10 cellular contexts compared by ENCODE assay signal in the genomic region with DNA sequence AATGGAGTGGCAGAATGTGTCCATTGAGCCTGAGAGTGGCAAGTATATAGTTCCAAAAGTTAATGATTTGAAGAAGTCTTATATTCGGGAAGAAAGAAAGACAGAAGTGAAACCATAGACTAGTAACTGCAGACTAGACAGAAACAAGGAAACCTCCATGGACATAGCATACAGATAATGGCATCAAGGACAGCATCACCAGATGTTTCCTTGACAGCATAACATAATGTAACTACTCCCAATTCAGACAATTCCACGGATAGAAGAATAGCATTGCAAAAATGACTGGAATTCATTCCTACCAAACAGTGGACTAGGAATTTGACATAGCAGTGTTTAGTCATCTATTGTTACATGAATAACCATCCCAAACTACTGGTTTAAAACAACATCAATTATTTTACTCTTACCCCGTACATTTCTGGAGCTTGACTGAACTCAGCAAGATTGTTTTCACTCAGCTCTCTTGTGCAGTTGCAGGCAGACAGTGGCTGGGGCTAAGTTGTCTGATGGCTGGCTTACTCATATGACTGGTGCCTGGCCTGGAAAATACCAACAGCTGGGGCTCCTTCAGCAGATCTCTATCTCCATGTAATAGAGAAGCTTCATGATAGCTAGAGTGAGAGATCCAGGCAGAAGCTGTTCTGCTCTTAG.
DNase-seq lines count a peak whose midpoint lies in the region; ATAC-seq and TF ChIP-seq lines count a peak whose summit lies in the region.
"Had no signal": no experiment of that assay in that cellular context is flagged by ENCODE, and none has a peak within 500 bp of the region (broad histone marks: within the 10 kb centered on the region; RNA-seq: fewer than 3 reads in every experiment).

No MANE protein-coding gene starts in this region.

- H3K27me3 Mint-ChIP-seq in stimulated activated naive CD8-positive, alpha-beta T cell treated with anti-CD3 and anti-CD28 coated beads, Interleukin-15, amount 100 ng/mL, for 72 hours, result no peaks in the 10 kb centered on the region
- no peaks in the 10 kb centered on the region for H3K27me3 Mint-ChIP-seq in endothelial cell (ENCODE audit: unreplicated experiment)
- no peaks in the 10 kb centered on the region for H3K27me3 Mint-ChIP-seq in T-helper 2 cell treated with Interferon-gamma antibody and Interleukin-4, amounts not matched to agents 5 μg/mL and 100 μg/mL, for 36 hours (ENCODE audit: low read depth)
- H3K27me3 Mint-ChIP-seq: activated naive CD8-positive, alpha-beta T cell treated with anti-CD3 and anti-CD28 coated beads, Interleukin-2, amount 10 ng/mL, durations not matched to agents 7 days and 5 days had no signal

- no peak for TF ChIP-seq CTCF in endothelial cell (IDR thresholded peaks at IDR 0.05; ENCODE audit: unreplicated experiment)

- peaks cover 0 to 5% of the 10 kb centered on the region in 2 donors for H3K9me3 Mint-ChIP-seq in stimulated activated naive CD8-positive, alpha-beta T cell treated with anti-CD3 and anti-CD28 coated beads, Interleukin-15, amount 100 ng/mL, for 72 hours
- no peaks in the 10 kb centered on the region for H3K9me3 Mint-ChIP-seq in endothelial cell (ENCODE audit: unreplicated experiment)
- peaks cover 4% of the 10 kb centered on the region for H3K9me3 Mint-ChIP-seq in T-helper 2 cell treated with Interferon-gamma antibody and Interleukin-4, amounts not matched to agents 5 μg/mL and 100 μg/mL, for 36 hours

- no peak overlapping the region for H3K4me3 Mint-ChIP-seq in stimulated activated naive CD8-positive, alpha-beta T cell treated with anti-CD3 and anti-CD28 coated beads, Interleukin-15, amount 100 ng/mL, for 72 hours
- H3K4me3 Mint-ChIP-seq in endothelial cell (ENCODE audit: unreplicated experiment), result no peak overlapping the region
- no peak overlapping the region for H3K4me3 Mint-ChIP-seq in T-helper 2 cell treated with Interferon-gamma antibody and Interleukin-4, amounts not matched to agents 5 μg/mL and 100 μg/mL, for 36 hours
- H3K4me3 Mint-ChIP-seq: activated naive CD8-positive, alpha-beta T cell treated with anti-CD3 and anti-CD28 coated beads, Interleukin-2, amount 10 ng/mL, durations not matched to agents 7 days and 5 days had no signal

- H3K27ac Mint-ChIP-seq in stimulated activated naive CD8-positive, alpha-beta T cell treated with anti-CD3 and anti-CD28 coated beads, Interleukin-15, amount 100 ng/mL, for 72 hours, result no peak overlapping the region
- H3K27ac Mint-ChIP-seq in endothelial cell (ENCODE audit: unreplicated experiment), result no peak overlapping the region
- no peak overlapping the region for H3K27ac Mint-ChIP-seq in T-helper 2 cell treated with Interferon-gamma antibody and Interleukin-4, amounts not matched to agents 5 μg/mL and 100 μg/mL, for 36 hours
- H3K27ac Mint-ChIP-seq: activated naive CD8-positive, alpha-beta T cell treated with anti-CD3 and anti-CD28 coated beads, Interleukin-2, amount 10 ng/mL, durations not matched to agents 7 days and 5 days had no signal

- ATAC-seq in GM21447 (IDR thresholded peaks at IDR 0.05; ENCODE audit: unreplicated experiment), result peak; percentile 81
- ATAC-seq in stimulated activated naive CD8-positive, alpha-beta T cell treated with anti-CD3 and anti-CD28 coated beads, Interleukin-15, amount 100 ng/mL, for 72 hours, result no peak

- DNase-seq in CD1c-positive myeloid dendritic cell (ENCODE audit: extremely low spot score) (peak; percentile 34), M059J (ENCODE audit: low read depth) (peak; percentile 72), fibroblast of the conjunctiva (ENCODE audit: low read depth) (peak; percentile 43), NCI-H128 (lab: John Stamatoyannopoulos, UW; ENCODE audit: unreplicated experiment) (no peak), endothelial cell (ENCODE audit: low spot score) (no peak)
- no peak for DNase-seq in stimulated activated naive CD8-positive, alpha-beta T cell treated with anti-CD3 and anti-CD28 coated beads, Interleukin-15, amount 100 ng/mL, for 72 hours
- DNase-seq in T-helper 2 cell treated with Interferon-gamma antibody and Interleukin-4, amounts not matched to agents 5 μg/mL and 100 μg/mL, for 36 hours (ENCODE audit: low spot score), result no peak
- DNase-seq: activated naive CD8-positive, alpha-beta T cell treated with anti-CD3 and anti-CD28 coated beads, Interleukin-2, amount 10 ng/mL, durations not matched to agents 7 days and 5 days; nucleus accumbens had no signal

- no peaks in the 10 kb centered on the region for H3K36me3 Mint-ChIP-seq in endothelial cell (ENCODE audit: low read depth, unreplicated experiment)
- no peaks in the 10 kb centered on the region for H3K36me3 Mint-ChIP-seq in T-helper 2 cell treated with Interferon-gamma antibody and Interleukin-4, amounts not matched to agents 5 μg/mL and 100 μg/mL, for 36 hours (ENCODE audit: low read depth)

- no peaks in the 10 kb centered on the region for H3K4me1 Mint-ChIP-seq in stimulated activated naive CD8-positive, alpha-beta T cell treated with anti-CD3 and anti-CD28 coated beads, Interleukin-15, amount 100 ng/mL, for 72 hours
- H3K4me1 Mint-ChIP-seq in endothelial cell (ENCODE audit: unreplicated experiment), result peaks cover 21% of the 10 kb centered on the region
- peaks cover 6% of the 10 kb centered on the region for H3K4me1 Mint-ChIP-seq in T-helper 2 cell treated with Interferon-gamma antibody and Interleukin-4, amounts not matched to agents 5 μg/mL and 100 μg/mL, for 36 hours (ENCODE audit: low read depth)

Comparison
In these comparisons a context has a peak if more than half of its experiments do, and no peak if none do; other contexts are left out.
1. DNase-seq: peak in CD1c-positive myeloid dendritic cell (single experiment), M059J (single experiment) and fibroblast of the conjunctiva (single experiment); none in NCI-H128 (single experiment), stimulated activated naive CD8-positive, alpha-beta T cell treated with anti-CD3 and anti-CD28 coated beads, Interleukin-15, amount 100 ng/mL, for 72 hours (0 of 2), endothelial cell (single experiment) and T-helper 2 cell treated with Interferon-gamma antibody and Interleukin-4, amounts not matched to agents 5 μg/mL and 100 μg/mL, for 36 hours (single experiment).